26 cellular contexts compared by ENCODE assay signal in genomic region chr15:66131831-66132230, GRCh38.
DNase-seq lines count a peak whose midpoint lies in the region; TF ChIP-seq lines count a peak whose summit lies in the region.
"Had no signal": no experiment of that assay in that cellular context is flagged by ENCODE, and none has a peak within 500 bp of the region (broad histone marks: within the 10 kb centered on the region; RNA-seq: fewer than 3 reads in every experiment).

No MANE protein-coding gene starts in this region.

- H3K9ac ChIP-seq in neuronal stem cell (ENCODE audit: low read depth, low read length, poor library complexity): no peak overlapping the region

- DNase-seq in NCI-H345 (lab: John Stamatoyannopoulos, UW) (peak; percentile 1), NCI-H345 treated with DMSO at 0.1 percent for 48 hours (lab: John Stamatoyannopoulos, UW; ENCODE audit: unreplicated experiment) (no peak), NCI-H187 treated with DMSO at 0.1 percent for 48 hours (lab: John Stamatoyannopoulos, UW) (peak; percentile 34), neuronal stem cell (ENCODE audit: low spot score) (no peak), SW480 (ENCODE audit: low spot score) (no peak), transverse colon (no peak)
- no peak for DNase-seq in stimulated activated naive CD4-positive, alpha-beta T cell (lab: John Stamatoyannopoulos, UW)
- DNase-seq: activated CD4-positive, alpha-beta memory T cell treated with anti-CD3 and anti-CD28 coated beads, Interleukin-2, amount 10 ng/mL, durations not matched to agents 7 days and 5 days; AML-193; CD8-positive, alpha-beta memory T cell; central memory CD4-positive, alpha-beta T cell; GDM1; MV-4-11; naive thymus-derived CD8-positive, alpha-beta T cell; NCI-H748 treated with DMSO at 0.1 percent for 48 hours; occipital lobe; trophoblast cell had no signal

- no peak overlapping the region for H3K4me2 ChIP-seq in neuronal stem cell (ENCODE audit: insufficient read depth, low read length, poor library complexity, severe bottlenecking)
- H3K4me2 ChIP-seq: A549 had no signal

- H3K14ac ChIP-seq in neuronal stem cell (ENCODE audit: low read length): no peak overlapping the region

- H3K36me3 Mint-ChIP-seq in brain: no peaks in the 10 kb centered on the region
- H3K36me3 Mint-ChIP-seq: activated naive CD8-positive, alpha-beta T cell; CD8-positive, alpha-beta memory T cell; naive thymus-derived CD8-positive, alpha-beta T cell had no signal

- H2AK5ac ChIP-seq in neuronal stem cell (ENCODE audit: low read depth, low read length): no peak overlapping the region

- peak overlapping the region in 3 of 5 experiments; percentile 55 to 89 (median 55) for H3K27ac Mint-ChIP-seq in brain
- H3K27ac Mint-ChIP-seq: activated CD4-positive, alpha-beta memory T cell treated with anti-CD3 and anti-CD28 coated beads, Interleukin-2, amount 10 ng/mL, durations not matched to agents 7 days and 5 days; activated naive CD8-positive, alpha-beta T cell; activated T-helper 2 cell treated with anti-CD3 and anti-CD28 coated beads, Interferon-gamma antibody, Interleukin-2, Interleukin-4, amounts not matched to agents 10 μg/mL and 5 μg/mL and 100 μg/mL, durations not matched to agents 14 hours and 24 hours and 36 hours; CD8-positive, alpha-beta memory T cell; naive thymus-derived CD8-positive, alpha-beta T cell; T-helper 1 cell treated with Interleukin-12 subunit alpha and Interleukin-12 subunit beta and Interleukin-4 antibody, amounts not matched to agents 30 μg/mL and 1 μg/mL, for 36 hours had no signal

- no peak overlapping the region for H2BK15ac ChIP-seq in neuronal stem cell (ENCODE audit: low read length)

- H3K9me3 Mint-ChIP-seq in brain: peaks cover 0 to 5% (median 0%) of the 10 kb centered on the region in 5 experiments
- H3K9me3 Mint-ChIP-seq: activated CD4-positive, alpha-beta memory T cell treated with anti-CD3 and anti-CD28 coated beads, Interleukin-2, amount 10 ng/mL, durations not matched to agents 7 days and 5 days; activated T-helper 2 cell treated with anti-CD3 and anti-CD28 coated beads, Interferon-gamma antibody, Interleukin-2, Interleukin-4, amounts not matched to agents 10 μg/mL and 5 μg/mL and 100 μg/mL, durations not matched to agents 14 hours and 24 hours and 36 hours; CD8-positive, alpha-beta memory T cell; naive thymus-derived CD8-positive, alpha-beta T cell; T-helper 1 cell treated with Interleukin-12 subunit alpha and Interleukin-12 subunit beta and Interleukin-4 antibody, amounts not matched to agents 30 μg/mL and 1 μg/mL, for 36 hours had no signal

- no CpG with 5 or more reads among the region's 6 CpGs for WGBS in neuronal stem cell (ENCODE audit: extremely low coverage in 2 of 2, insufficient read length in 2 of 2, insufficient replicate concordance in 1 of 2), 2 donors
- 91% methylated on average over 6 of the region's 6 CpGs; no CpG with 5 or more reads in 1 of the 2 donors for WGBS in transverse colon (ENCODE audit: low coverage in 1 of 2), 2 donors

- H3K27me3 Mint-ChIP-seq in brain: peaks cover 12% of the 10 kb centered on the region

- no peak overlapping the region for H4K91ac ChIP-seq in neuronal stem cell (ENCODE audit: low read depth, low read length, poor library complexity)

- H3K4ac ChIP-seq in neuronal stem cell (ENCODE audit: low read length): no peak overlapping the region

- in situ Hi-C loops in transverse colon (cut with MboI; ENCODE audit: low pct_ligation_motif_present in 1 of 4, low pct_unique_long_range_greater_than_20kb in 1 of 4, low sequenced_read_pairs in 3 of 4): no loop called here

- H4K8ac ChIP-seq in neuronal stem cell (ENCODE audit: low read depth, low read length): no peak overlapping the region

- no peak for TF ChIP-seq CTCF in brain (conservative IDR thresholded peaks at IDR 0.05)
- no peak for TF ChIP-seq CTCF in transverse colon (IDR thresholded peaks at IDR 0.05)

- H2BK12ac ChIP-seq in neuronal stem cell (ENCODE audit: low read length): no peak overlapping the region

- H2BK120ac ChIP-seq in neuronal stem cell (ENCODE audit: low read depth, low read length): no peak overlapping the region

- no peak for TF ChIP-seq EP300 in transverse colon (IDR thresholded peaks at IDR 0.05; ENCODE audit: low read depth)

- TF ChIP-seq POLR2A in transverse colon (IDR thresholded peaks at IDR 0.05): no peak

- peaks cover 0 to 7% of the 10 kb centered on the region in 2 donors for H3K4me1 ChIP-seq in neuronal stem cell (ENCODE audit: control insufficient read depth in 2 of 2, insufficient read depth in 1 of 2, low read depth in 1 of 2, low read length in 2 of 2)
- H3K4me1 ChIP-seq in transverse colon: no peaks in the 10 kb centered on the region
- H3K4me1 ChIP-seq: ascending aorta, gastroesophageal sphincter had no signal

- H2AFZ ChIP-seq in neuronal stem cell (ENCODE audit: low read length): no peak overlapping the region

- H3K27me3 ChIP-seq in neuronal stem cell (ENCODE audit: control insufficient read depth in 3 of 3, insufficient read depth in 3 of 3, low read depth in 1 of 3, low read length in 3 of 3) (peaks cover 0 to 30% (median 0%) of the 10 kb centered on the region in 3 experiments), transverse colon (peaks cover 10% of the 10 kb centered on the region)
- H3K27me3 ChIP-seq: ascending aorta had no signal

- no peak overlapping the region for H3K23ac ChIP-seq in neuronal stem cell (ENCODE audit: low read depth, low read length, poor library complexity)

- H3K36me3 ChIP-seq in neuronal stem cell (replicated peaks in 1 of 2; ENCODE audit: control insufficient read depth in 2 of 2, insufficient read depth in 2 of 2, low read length in 2 of 2) (no peaks in the 10 kb centered on the region), transverse colon (no peaks in the 10 kb centered on the region)
- H3K36me3 ChIP-seq: ascending aorta, gastroesophageal sphincter, left ventricle myocardium inferior, stomach had no signal

- no peaks in the 10 kb centered on the region for H3K79me1 ChIP-seq in neuronal stem cell (ENCODE audit: low read depth, low read length)

- H3K4me3 Mint-ChIP-seq in brain: no peak overlapping the region
- H3K4me3 Mint-ChIP-seq: activated CD4-positive, alpha-beta memory T cell treated with anti-CD3 and anti-CD28 coated beads, Interleukin-2, amount 10 ng/mL, durations not matched to agents 7 days and 5 days; activated naive CD8-positive, alpha-beta T cell; CD8-positive, alpha-beta memory T cell; naive thymus-derived CD8-positive, alpha-beta T cell; T-helper 1 cell treated with Interleukin-12 subunit alpha and Interleukin-12 subunit beta and Interleukin-4 antibody, amounts not matched to agents 30 μg/mL and 1 μg/mL, for 36 hours had no signal

- H3K4me3 ChIP-seq in neuronal stem cell (ENCODE audit: low read length in 2 of 2) (no peak overlapping the region), transverse colon (no peak overlapping the region)
- H3K4me3 ChIP-seq: A549, ascending aorta, gastroesophageal sphincter, left ventricle myocardium inferior, stomach had no signal

- intact Hi-C loops in transverse colon (cut with DNase I; ENCODE audit: low total_unique reads): no loop called here

- H3K9me3 ChIP-seq in neuronal stem cell (replicated peaks in 1 of 2; ENCODE audit: control insufficient read depth in 2 of 2, insufficient read depth in 1 of 2, low read depth in 1 of 2, low read length in 2 of 2): no peaks in the 10 kb centered on the region
- no peaks in the 10 kb centered on the region for H3K9me3 ChIP-seq in transverse colon
- H3K9me3 ChIP-seq: A549, ascending aorta, gastroesophageal sphincter, left ventricle myocardium inferior, stomach had no signal

- H3K18ac ChIP-seq in neuronal stem cell (ENCODE audit: low read length): peak overlapping the region; percentile 11

- H3K27ac ChIP-seq in neuronal stem cell (replicated peaks; ENCODE audit: low read length) (no peak overlapping the region), transverse colon (no peak overlapping the region)
- H3K27ac ChIP-seq: A549, ascending aorta, gastroesophageal sphincter, left ventricle myocardium inferior had no signal

- no peak overlapping the region for H2BK5ac ChIP-seq in neuronal stem cell (ENCODE audit: low read length)

- H3K4me1 Mint-ChIP-seq in brain: peaks cover 77% of the 10 kb centered on the region

Comparison
In these comparisons a context has a peak if more than half of its experiments do, and no peak if none do; other contexts are left out.
1. DNase-seq: peak in NCI-H345 (single experiment) and NCI-H187 treated with DMSO at 0.1 percent for 48 hours (single experiment); none in NCI-H345 treated with DMSO at 0.1 percent for 48 hours (single experiment), neuronal stem cell (single experiment), SW480 (single experiment), transverse colon (single experiment) and stimulated activated naive CD4-positive, alpha-beta T cell (0 of 6).